Comparison of ENCODE assay signal across 1 cellular context in genomic region chr1:218451415-218451814, GRCh38.
TF ChIP-seq lines count a peak whose summit lies in the region.

No MANE protein-coding gene starts in this region.

TF ChIP-seq in SK-N-SH treated with all-trans-retinoic acid at 6 μM for 48 hours, 23 proteins besides CTCF, POLR2A, EP300 and RAD21 (continued from another document):
- TF ChIP-seq, protein P1, sequence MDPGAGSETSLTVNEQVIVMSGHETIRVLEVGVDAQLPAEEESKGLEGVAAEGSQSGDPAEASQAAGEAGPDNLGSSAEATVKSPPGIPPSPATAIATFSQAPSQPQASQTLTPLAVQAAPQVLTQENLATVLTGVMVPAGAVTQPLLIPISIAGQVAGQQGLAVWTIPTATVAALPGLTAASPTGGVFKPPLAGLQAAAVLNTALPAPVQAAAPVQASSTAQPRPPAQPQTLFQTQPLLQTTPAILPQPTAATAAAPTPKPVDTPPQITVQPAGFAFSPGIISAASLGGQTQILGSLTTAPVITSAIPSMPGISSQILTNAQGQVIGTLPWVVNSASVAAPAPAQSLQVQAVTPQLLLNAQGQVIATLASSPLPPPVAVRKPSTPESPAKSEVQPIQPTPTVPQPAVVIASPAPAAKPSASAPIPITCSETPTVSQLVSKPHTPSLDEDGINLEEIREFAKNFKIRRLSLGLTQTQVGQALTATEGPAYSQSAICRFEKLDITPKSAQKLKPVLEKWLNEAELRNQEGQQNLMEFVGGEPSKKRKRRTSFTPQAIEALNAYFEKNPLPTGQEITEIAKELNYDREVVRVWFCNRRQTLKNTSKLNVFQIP (CRISPR knock-in tag; IDR thresholded peaks at IDR 0.05; ENCODE audit: borderline replicate concordance, low read depth) = no peak
- no peak for TF ChIP-seq BACH2 (CRISPR knock-in tag; IDR thresholded peaks at IDR 0.05; ENCODE audit: borderline replicate concordance)
